In the genomic region with DNA sequence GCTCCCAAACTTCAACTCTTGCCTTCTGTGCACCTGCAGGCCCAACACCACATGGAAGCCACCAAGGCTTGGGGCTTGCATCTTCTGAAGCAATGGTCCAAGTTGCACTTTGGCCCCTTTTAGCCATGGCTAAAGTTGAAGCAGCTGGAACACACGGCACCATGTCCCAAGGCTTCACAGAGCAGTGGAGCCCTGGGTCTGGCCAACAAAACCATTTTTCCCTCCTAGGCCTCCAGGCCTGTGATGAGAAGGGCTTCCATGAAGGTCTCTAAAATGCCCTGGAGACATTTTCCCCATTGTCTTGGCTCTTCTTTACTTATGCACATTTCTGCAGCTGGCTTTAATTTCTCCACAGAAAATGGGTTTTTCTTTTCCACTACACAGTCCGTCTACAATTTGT, we compare ENCODE assay signal across 7 cellular contexts.
"Had no signal": no experiment of that assay in that cellular context is flagged by ENCODE, and none has a peak within 500 bp of the region (broad histone marks: within the 10 kb centered on the region; RNA-seq: fewer than 3 reads in every experiment).

No MANE protein-coding gene starts in this region.

- FAIRE-seq: G401.6, GM12878, GM12891, GM12892, GM19239 had no signal

- ATAC-seq: GM12878 had no signal

- H3K4me3 ChIP-seq: GM12878 had no signal

- DNase-seq: GDM1, GF-D8 had no signal
